In genomic region chr14:59213368-59214315, GRCh38 we compare ENCODE assay signal across 1 cellular context.
TF ChIP-seq lines count a peak whose summit lies in the region.

No MANE protein-coding gene starts in this region.

TF ChIP-seq in SK-N-SH treated with all-trans-retinoic acid at 6 μM for 48 hours, 23 proteins besides CTCF, POLR2A, EP300 and RAD21 (continued from another document):
- no peak for TF ChIP-seq ARNTL (CRISPR knock-in tag; IDR thresholded peaks at IDR 0.05; ENCODE audit: borderline replicate concordance, low read depth)
TF ChIP-seq in SK-N-SH treated with all-trans-retinoic acid at 6 μM for 48 hours: peak in this region for 0.
